Comparison of ENCODE assay signal across 3 cellular contexts in genomic region chr7:45258533-45259226, GRCh38.
TF ChIP-seq lines count a peak whose summit lies in the region.

No MANE protein-coding gene starts in this region.

TF ChIP-seq in SK-N-SH, 30 proteins besides CTCF, POLR2A, EP300 and RAD21 (continued from another document):
- no peak for TF ChIP-seq IRF3 (IDR thresholded peaks at IDR 0.05; ENCODE audit: low read depth, low read length)
- TF ChIP-seq NFIC (IDR thresholded peaks at IDR 0.05; ENCODE audit: borderline replicate concordance) = no peak
- TF ChIP-seq MAX (IDR thresholded peaks at IDR 0.05; ENCODE audit: low read depth) = no peak
- no peak for TF ChIP-seq POLR2AphosphoS5 (IDR thresholded peaks at IDR 0.05; ENCODE audit: low read depth, low read length)
- TF ChIP-seq GABPA (IDR thresholded peaks at IDR 0.05; ENCODE audit: low read depth) = no peak
- TF ChIP-seq TCF12 (IDR thresholded peaks at IDR 0.05) = no peak
- no peak for TF ChIP-seq TAF1 (IDR thresholded peaks at IDR 0.05; ENCODE audit: borderline replicate concordance, low read depth, low read length)
- TF ChIP-seq ELF1 (IDR thresholded peaks at IDR 0.05) = no peak
- TF ChIP-seq RFX5 (IDR thresholded peaks at IDR 0.05; ENCODE audit: low read length) = no peak
- no peak for TF ChIP-seq RXRA (IDR thresholded peaks at IDR 0.05; ENCODE audit: borderline replicate concordance, low read depth)
TF ChIP-seq in SK-N-SH: peak in this region for 0.

TF ChIP-seq in SK-N-SH treated with all-trans-retinoic acid at 6 μM for 48 hours, 23 proteins besides CTCF, POLR2A, EP300 and RAD21 (continued from another document):
- no peak for TF ChIP-seq TSHZ2 (CRISPR knock-in tag; IDR thresholded peaks at IDR 0.05)
- TF ChIP-seq ZFP3 (CRISPR knock-in tag; IDR thresholded peaks at IDR 0.05) = no peak
- no peak for TF ChIP-seq BACH2 (CRISPR knock-in tag; IDR thresholded peaks at IDR 0.05; ENCODE audit: borderline replicate concordance)
- no peak for TF ChIP-seq PATZ1 (CRISPR knock-in tag; IDR thresholded peaks at IDR 0.05; ENCODE audit: borderline replicate concordance)
- no peak for TF ChIP-seq ZFP30 (CRISPR knock-in tag; IDR thresholded peaks at IDR 0.05)
- no peak for TF ChIP-seq ZC3H10 (CRISPR knock-in tag; IDR thresholded peaks at IDR 0.05)
- TF ChIP-seq RARB (CRISPR knock-in tag; IDR thresholded peaks at IDR 0.05) = no peak
- no peak for TF ChIP-seq ESRRG (CRISPR knock-in tag; IDR thresholded peaks at IDR 0.05)
- TF ChIP-seq POU6F1 (CRISPR knock-in tag; IDR thresholded peaks at IDR 0.05; ENCODE audit: borderline replicate concordance, low read depth) = no peak
- no peak for TF ChIP-seq ZNF565 (CRISPR knock-in tag; conservative IDR thresholded peaks at IDR 0.05; ENCODE audit: low read depth)
- TF ChIP-seq OSR1 (CRISPR knock-in tag; IDR thresholded peaks at IDR 0.05) = no peak
- no peak for TF ChIP-seq TCF4 (CRISPR knock-in tag; IDR thresholded peaks at IDR 0.05; ENCODE audit: borderline replicate concordance)
- no peak for TF ChIP-seq CSDC2 (CRISPR knock-in tag; IDR thresholded peaks at IDR 0.05)
- no peak for TF ChIP-seq TOX (CRISPR knock-in tag; IDR thresholded peaks at IDR 0.05; ENCODE audit: borderline replicate concordance)

TF ChIP-seq in IMR-90, 13 proteins besides CTCF, POLR2A, EP300 and RAD21:
- TF ChIP-seq ELK1 (IDR thresholded peaks at IDR 0.05; ENCODE audit: borderline replicate concordance, low read depth, low read length) (no peak), RFX5 (IDR thresholded peaks at IDR 0.05; ENCODE audit: low read depth, low read length) (no peak), RCOR1 (IDR thresholded peaks at IDR 0.05; ENCODE audit: insufficient replicate concordance, low read length) (no peak), FOS (IDR thresholded peaks at IDR 0.05; ENCODE audit: low read depth, low read length) (no peak), BHLHE40 (IDR thresholded peaks at IDR 0.05; ENCODE audit: low read depth, low read length) (no peak), MAFK (IDR thresholded peaks at IDR 0.05; ENCODE audit: low read depth, low read length) (no peak), USF2 (IDR thresholded peaks at IDR 0.05; ENCODE audit: low read depth, low read length) (no peak), MAZ (IDR thresholded peaks at IDR 0.05; ENCODE audit: borderline replicate concordance, low read depth, low read length) (no peak), CHD1 (IDR thresholded peaks at IDR 0.05; ENCODE audit: low read depth, low read length) (no peak), MXI1 (IDR thresholded peaks at IDR 0.05; ENCODE audit: borderline replicate concordance, low read depth, low read length) (no peak)
